1 cellular context compared by ENCODE assay signal in genomic region chr14:96390965-96391292, GRCh38.
TF ChIP-seq lines count a peak whose summit lies in the region.

No MANE protein-coding gene starts in this region.

TF ChIP-seq in GM23338, 12 proteins besides CTCF, POLR2A, EP300 and RAD21 (continued from another document):
- TF ChIP-seq REST (IDR thresholded peaks at IDR 0.05; ENCODE audit: unreplicated experiment) (no peak), CREB1 (CRISPR knock-in tag; IDR thresholded peaks at IDR 0.05; ENCODE audit: low read depth) (no peak), STAT1 (IDR thresholded peaks at IDR 0.05; ENCODE audit: unreplicated experiment) (no peak)
